8 cellular contexts compared by ENCODE assay signal in genomic region chr1:46131727-46132528, GRCh38. TPM values are rescaled to one million over a fixed set of nuclear protein-coding genes. Genes with fewer than 3 reads are reported as not detected.
DNase-seq lines count a peak whose midpoint lies in the region; ATAC-seq and TF ChIP-seq lines count a peak whose summit lies in the region.

No MANE protein-coding gene starts in this region.

- H3K4me3 Mint-ChIP-seq in activated CD4-positive, alpha-beta T cell treated with anti-CD3 and anti-CD28 coated beads for 36 hours, result peak overlapping the region; percentile 74
- H3K4me3 Mint-ChIP-seq in effector memory CD8-positive, alpha-beta T cell, result peak overlapping the region; percentile 91 to 97

- no peaks in the 10 kb centered on the region for H3K36me3 ChIP-seq in testis (ENCODE audit: low read depth, missing control alignments)

- H3K9me3 ChIP-seq in testis, result no peaks in the 10 kb centered on the region

- H3K4me3 ChIP-seq in testis, result peak overlapping the region; percentile 84 to 87

- TF ChIP-seq POLR2A in testis (IDR thresholded peaks at IDR 0.05), result no peak

- intact Hi-C loops in activated CD4-positive, alpha-beta T cell treated with anti-CD3 and anti-CD28 coated beads for 36 hours (cut with DNase I, micrococcal nuclease), result loop anchor here (1.0 to 5.0 kb wide), 6 partner anchors 33 to 445 kb away; partner anchors contain the start of genes GPBP1L1 (in 1 of the 2), MAST2 (in 1 of the 2), RAD54L (in 1 of the 2) and TMEM69 (in 1 of the 2)
- intact Hi-C loops in testis (cut with DNase I; ENCODE audit: low total_unique reads), result no loop called here

- TF ChIP-seq CTCF in testis (IDR thresholded peaks at IDR 0.05), result no peak

- peaks cover 21% of the 10 kb centered on the region for H3K4me1 Mint-ChIP-seq in activated CD4-positive, alpha-beta T cell treated with anti-CD3 and anti-CD28 coated beads for 36 hours
- peaks cover 19 to 22% of the 10 kb centered on the region in 2 donors for H3K4me1 Mint-ChIP-seq in effector memory CD8-positive, alpha-beta T cell (ENCODE audit: low read depth in 2 of 2)

- POLR2A ChIA-PET in activated CD4-positive, alpha-beta T cell treated with anti-CD3 and anti-CD28 coated beads for 36 hours (lab: Charles Lee), result no interaction called here

- whole genome bisulfite sequencing in testis, 2 donors, result 0 to 1% methylated on average over 32 to 38 of the region's 38 CpGs

- H3K9me3 Mint-ChIP-seq in activated CD4-positive, alpha-beta T cell treated with anti-CD3 and anti-CD28 coated beads for 36 hours (ENCODE audit: low read depth), result no peaks in the 10 kb centered on the region
- no peaks in the 10 kb centered on the region for H3K9me3 Mint-ChIP-seq in effector memory CD8-positive, alpha-beta T cell

- ATAC-seq in activated CD4-positive, alpha-beta T cell treated with anti-CD3 and anti-CD28 coated beads for 36 hours, result no peak
- peak; percentile 31 for ATAC-seq in effector memory CD8-positive, alpha-beta T cell (replicated peaks)
- ATAC-seq in GM21786 (IDR thresholded peaks at IDR 0.05; ENCODE audit: unreplicated experiment), result no peak

- H3K27ac ChIP-seq in testis, result peak overlapping the region; percentile 90 to 96

- H3K4me1 ChIP-seq in testis, result peaks cover 9% of the 10 kb centered on the region

- CTCF ChIA-PET in activated CD4-positive, alpha-beta T cell treated with anti-CD3 and anti-CD28 coated beads for 36 hours (lab: Charles Lee), result interaction anchor here (0.6 to 2.4 kb wide), 4 partner anchors 14 to 401 kb away, joined by 3 to 11 read pairs (median 3); no protein-coding TSS in a partner anchor

- H3K27me3 Mint-ChIP-seq in activated CD4-positive, alpha-beta T cell treated with anti-CD3 and anti-CD28 coated beads for 36 hours, result peaks cover 51% of the 10 kb centered on the region
- H3K27me3 Mint-ChIP-seq in effector memory CD8-positive, alpha-beta T cell, result peaks cover 0 to 6% of the 10 kb centered on the region in 2 donors

- H3K27me3 ChIP-seq in testis, result no peaks in the 10 kb centered on the region

- DNase-seq in EH (ENCODE audit: low read depth) (peak; percentile 29), NCI-H187 treated with DMSO at 0.1 percent for 48 hours (lab: John Stamatoyannopoulos, UW) (peak; percentile 49), mucosa of gallbladder (ENCODE audit: low spot score) (peak; percentile 16), testis (peak; percentile 55), HPDE6-E6E7 (ENCODE audit: extremely low spot score) (no peak)
- DNase-seq in activated CD4-positive, alpha-beta T cell treated with anti-CD3 and anti-CD28 coated beads for 36 hours, result peak; percentile 59
- peak; percentile 20 to 28 (median 21) for DNase-seq in effector memory CD8-positive, alpha-beta T cell

- H3K36me3 Mint-ChIP-seq in activated CD4-positive, alpha-beta T cell treated with anti-CD3 and anti-CD28 coated beads for 36 hours (ENCODE audit: low read depth), result no peaks in the 10 kb centered on the region
- H3K36me3 Mint-ChIP-seq in effector memory CD8-positive, alpha-beta T cell (ENCODE audit: insufficient read depth), result peaks cover 5% of the 10 kb centered on the region

- H3K27ac Mint-ChIP-seq in activated CD4-positive, alpha-beta T cell treated with anti-CD3 and anti-CD28 coated beads for 36 hours, result peak overlapping the region; percentile 26
- peak overlapping the region; percentile 94 to 97 for H3K27ac Mint-ChIP-seq in effector memory CD8-positive, alpha-beta T cell

RNA-seq across cellular contexts. Expression of gene PIK3R3, which starts 0.5 kb away (rescaled TPM):
- total RNA-seq in activated CD4-positive, alpha-beta T cell treated with anti-CD3 and anti-CD28 coated beads for 36 hours, result under 1 TPM; 0.46 to 0.78 TPM
- total RNA-seq in mucosa of gallbladder (22.0 TPM), testis (10 to 100 TPM; 40.8 to 46.1 TPM)
- polyA plus RNA-seq in testis (ENCODE audit: insufficient read depth, low read depth, low replicate concordance), result 56.8 TPM

RNA-seq across cellular contexts. Expression of gene TSPAN1, which starts 43.0 kb away (rescaled TPM):
- total RNA-seq in activated CD4-positive, alpha-beta T cell treated with anti-CD3 and anti-CD28 coated beads for 36 hours, result not detected
- total RNA-seq in mucosa of gallbladder (137 TPM), testis (10 to 100 TPM; 14.6 to 34.7 TPM)
- 55.0 TPM for polyA plus RNA-seq in testis (ENCODE audit: insufficient read depth, low read depth, low replicate concordance)

RNA-seq across cellular contexts. Expression of gene P3R3URF, which starts 44.4 kb away (rescaled TPM):
- total RNA-seq in activated CD4-positive, alpha-beta T cell treated with anti-CD3 and anti-CD28 coated beads for 36 hours, result not detected
- not detected for total RNA-seq in mucosa of gallbladder
- total RNA-seq in testis, result 10 to 100 TPM; 35.0 to 69.1 TPM
- 123 TPM for polyA plus RNA-seq in testis (ENCODE audit: insufficient read depth, low read depth, low replicate concordance)

Comparison
In these comparisons a context has a peak if more than half of its experiments do, and no peak if none do; other contexts are left out.
1. RNA of gene PIK3R3, which starts 0.5 kb away (total RNA-seq): 40.8 to 46.1 TPM in testis and 22.0 TPM in mucosa of gallbladder (single experiment); 0.46 to 0.78 TPM in activated CD4-positive, alpha-beta T cell treated with anti-CD3 and anti-CD28 coated beads for 36 hours; every median in the first group is over 10 times any median in the second.
2. RNA of gene TSPAN1, which starts 43.0 kb away (total RNA-seq): 137 TPM in mucosa of gallbladder (single experiment) and 14.6 to 34.7 TPM in testis; not detected in activated CD4-positive, alpha-beta T cell treated with anti-CD3 and anti-CD28 coated beads for 36 hours; every median in the first group is over 10 times any median in the second.
3. RNA of gene P3R3URF, which starts 44.4 kb away (total RNA-seq): 35.0 to 69.1 TPM in testis; not detected in activated CD4-positive, alpha-beta T cell treated with anti-CD3 and anti-CD28 coated beads for 36 hours and not detected in mucosa of gallbladder (single experiment); every median in the first group is over 10 times any median in the second.